In genomic region chr7:152601305-152601798, GRCh38 we compare ENCODE assay signal across 24 cellular contexts.
"Had no signal": no experiment of that assay in that cellular context is flagged by ENCODE, and none has a peak within 500 bp of the region (broad histone marks: within the 10 kb centered on the region; RNA-seq: fewer than 3 reads in every experiment).

No MANE protein-coding gene starts in this region.

- DNase-seq: activated CD4-positive, alpha-beta memory T cell treated with anti-CD3 and anti-CD28 coated beads, Interleukin-2, amount 10 ng/mL, durations not matched to agents 7 days and 5 days; activated CD4-positive, alpha-beta T cell treated with anti-CD3 and anti-CD28 coated beads for 36 hours; activated CD4-positive, alpha-beta T cell treated with anti-CD3 and anti-CD28 coated beads, Interleukin-2, amount 50 U/mL, for 1 hour; activated naive CD4-positive, alpha-beta T cell treated with Interleukin-2 at 50 U/mL for 16 hours; activated naive CD8-positive, alpha-beta T cell treated with anti-CD3 and anti-CD28 coated beads, Interleukin-2, amount 50 U/mL, for 24 hours; activated T-cell treated with anti-CD3 and anti-CD28 coated beads, Interleukin-2, amount 50 U/mL, for 1 hour; amniotic stem cell; Karpas-422; NCI-H1092; NCI-H1694; NCI-H2029; NCI-H2107; NCI-H226; NCI-H526; NCI-H82; SIG-M5; T-cell; T-helper 2 cell had no signal

- H3K36me3 Mint-ChIP-seq: activated naive CD4-positive, alpha-beta T cell treated with anti-CD3 and anti-CD28 coated beads, Interleukin-2, amount 50 U/mL, for 72 hours; brain; T-cell had no signal

- H3K27ac Mint-ChIP-seq: activated CD4-positive, alpha-beta memory T cell treated with anti-CD3 and anti-CD28 coated beads, Interleukin-2, amount 10 ng/mL, durations not matched to agents 7 days and 5 days; activated CD4-positive, alpha-beta T cell treated with anti-CD3 and anti-CD28 coated beads for 36 hours; activated naive CD4-positive, alpha-beta T cell treated with anti-CD3 and anti-CD28 coated beads, Interleukin-2, amount 50 U/mL, for 72 hours; activated naive CD8-positive, alpha-beta T cell treated with anti-CD3 and anti-CD28 coated beads, Interleukin-2, amount 50 U/mL, for 24 hours; brain; T-cell had no signal

- H3K27me3 ChIP-seq: ascending aorta had no signal

- H3K36me3 ChIP-seq: ascending aorta had no signal

- ATAC-seq: activated CD4-positive, alpha-beta T cell treated with anti-CD3 and anti-CD28 coated beads for 36 hours; activated naive CD4-positive, alpha-beta T cell treated with anti-CD3 and anti-CD28 coated beads, Interleukin-2, amount 50 U/mL, for 72 hours; activated naive CD8-positive, alpha-beta T cell treated with anti-CD3 and anti-CD28 coated beads, Interleukin-2, amount 50 U/mL, for 24 hours; K562; T-cell had no signal

- H3K9me3 Mint-ChIP-seq: activated CD4-positive, alpha-beta memory T cell treated with anti-CD3 and anti-CD28 coated beads, Interleukin-2, amount 10 ng/mL, durations not matched to agents 7 days and 5 days; activated naive CD4-positive, alpha-beta T cell treated with anti-CD3 and anti-CD28 coated beads, Interleukin-2, amount 50 U/mL, for 72 hours; activated naive CD8-positive, alpha-beta T cell treated with anti-CD3 and anti-CD28 coated beads, Interleukin-2, amount 50 U/mL, for 24 hours; brain; central memory CD8-positive, alpha-beta T cell; T-cell had no signal

- H3K27ac ChIP-seq: ascending aorta, VCaP had no signal

- H3K4me1 Mint-ChIP-seq: activated CD4-positive, alpha-beta memory T cell treated with anti-CD3 and anti-CD28 coated beads, Interleukin-2, amount 10 ng/mL, durations not matched to agents 7 days and 5 days; activated CD4-positive, alpha-beta T cell treated with anti-CD3 and anti-CD28 coated beads for 36 hours; activated naive CD8-positive, alpha-beta T cell treated with anti-CD3 and anti-CD28 coated beads, Interleukin-2, amount 50 U/mL, for 24 hours; brain; central memory CD8-positive, alpha-beta T cell; T-cell had no signal

- H3K4me3 ChIP-seq: ascending aorta, K562 had no signal

- H3K9me3 ChIP-seq: ascending aorta had no signal

- H3K4me3 Mint-ChIP-seq: activated CD4-positive, alpha-beta memory T cell treated with anti-CD3 and anti-CD28 coated beads, Interleukin-2, amount 10 ng/mL, durations not matched to agents 7 days and 5 days; activated CD4-positive, alpha-beta T cell treated with anti-CD3 and anti-CD28 coated beads for 36 hours; activated naive CD8-positive, alpha-beta T cell treated with anti-CD3 and anti-CD28 coated beads, Interleukin-2, amount 50 U/mL, for 24 hours; brain; central memory CD8-positive, alpha-beta T cell; T-cell had no signal

- H3K4me1 ChIP-seq: ascending aorta had no signal

- H3K27me3 Mint-ChIP-seq: activated CD4-positive, alpha-beta T cell treated with anti-CD3 and anti-CD28 coated beads for 36 hours; activated naive CD8-positive, alpha-beta T cell treated with anti-CD3 and anti-CD28 coated beads, Interleukin-2, amount 50 U/mL, for 24 hours; central memory CD8-positive, alpha-beta T cell; T-cell had no signal
